Comparison of ENCODE assay signal across 8 cellular contexts in genomic region chr10:31927597-31928530, GRCh38. TPM values are rescaled to one million over a fixed set of nuclear protein-coding genes. Genes with fewer than 3 reads are reported as not detected.
DNase-seq lines count a peak whose midpoint lies in the region; ATAC-seq and TF ChIP-seq lines count a peak whose summit lies in the region.

No MANE protein-coding gene starts in this region.

- CTCF ChIA-PET in CD8-positive, alpha-beta memory T cell (lab: Charles Lee) = no interaction called here

- peak; percentile 39 for TF ChIP-seq CTCF in foreskin keratinocyte (conservative IDR thresholded peaks at IDR 0.05)
- TF ChIP-seq CTCF in nephron progenitor cell (IDR thresholded peaks at IDR 0.05) = peak; percentile 7
- TF ChIP-seq CTCF in type B pancreatic cell (conservative IDR thresholded peaks at IDR 0.05) = peak; percentile 64

- POLR2A ChIA-PET in CD8-positive, alpha-beta memory T cell (lab: Charles Lee) = no interaction called here

- H3K4me1 Mint-ChIP-seq in CD8-positive, alpha-beta memory T cell = peaks cover 49 to 65% (median 56%) of the 10 kb centered on the region in 3 donors
- H3K4me1 Mint-ChIP-seq in nephron progenitor cell (peaks cover 37% of the 10 kb centered on the region), type B pancreatic cell (ENCODE audit: unreplicated experiment) (peaks cover 12% of the 10 kb centered on the region)

- peaks cover 32% of the 10 kb centered on the region for H3K4me1 ChIP-seq in CD8-positive, alpha-beta memory T cell (ENCODE audit: insufficient read depth, low read length)
- peaks cover 26% of the 10 kb centered on the region for H3K4me1 ChIP-seq in foreskin keratinocyte

- peaks cover 0 to 14% (median 0%) of the 10 kb centered on the region in 3 donors for H3K36me3 Mint-ChIP-seq in CD8-positive, alpha-beta memory T cell
- H3K36me3 Mint-ChIP-seq in nephron progenitor cell (ENCODE audit: low read depth) (peaks cover 22% of the 10 kb centered on the region), type B pancreatic cell (no peaks in the 10 kb centered on the region)

- H3K27ac Mint-ChIP-seq in CD8-positive, alpha-beta memory T cell = peak overlapping the region; percentile 75 to 92 (median 89)
- H3K27ac Mint-ChIP-seq in nephron progenitor cell (peak overlapping the region; percentile 94), type B pancreatic cell (peak overlapping the region; percentile 92)

- H3K4me3 Mint-ChIP-seq in CD8-positive, alpha-beta memory T cell = peak overlapping the region; percentile 91 to 96 (median 94)
- H3K4me3 Mint-ChIP-seq in nephron progenitor cell (peak overlapping the region; percentile 92), type B pancreatic cell (peak overlapping the region; percentile 95)

- peak; percentile 35 for ATAC-seq in GM19463 (IDR thresholded peaks at IDR 0.05; ENCODE audit: unreplicated experiment)
- ATAC-seq in foreskin keratinocyte = peak; percentile 54

- no peaks in the 10 kb centered on the region for H3K27me3 ChIP-seq in CD8-positive, alpha-beta memory T cell (ENCODE audit: insufficient read depth, low read length, poor library complexity, severe bottlenecking)
- no peaks in the 10 kb centered on the region for H3K27me3 ChIP-seq in foreskin keratinocyte

- H3K4me3 ChIP-seq in CD8-positive, alpha-beta memory T cell (ENCODE audit: low read length) = peak overlapping the region; percentile 82

- no peaks in the 10 kb centered on the region for H3K9me3 Mint-ChIP-seq in CD8-positive, alpha-beta memory T cell
- H3K9me3 Mint-ChIP-seq in nephron progenitor cell (peaks cover 16% of the 10 kb centered on the region), type B pancreatic cell (no peaks in the 10 kb centered on the region)

- H3K9me3 ChIP-seq in CD8-positive, alpha-beta memory T cell (ENCODE audit: low read length) = no peaks in the 10 kb centered on the region

- no peaks in the 10 kb centered on the region for H3K27me3 Mint-ChIP-seq in CD8-positive, alpha-beta memory T cell
- H3K27me3 Mint-ChIP-seq in nephron progenitor cell (ENCODE audit: low read depth, poor library complexity) = peaks cover 5% of the 10 kb centered on the region
- H3K27me3 Mint-ChIP-seq in type B pancreatic cell = no peaks in the 10 kb centered on the region

- peak overlapping the region; percentile 77 for H3K27ac ChIP-seq in CD8-positive, alpha-beta memory T cell (ENCODE audit: low read depth, low read length)
- peak overlapping the region; percentile 92 for H3K27ac ChIP-seq in foreskin keratinocyte

- DNase-seq in CD8-positive, alpha-beta memory T cell = peak; percentile 44 to 76 (median 53)
- peak; percentile 51 for DNase-seq in HK-2 (ENCODE audit: unreplicated experiment)
- DNase-seq in RPMI7951 (ENCODE audit: low read depth) = peak; percentile 68
- peak; percentile 13 for DNase-seq in activated gamma-delta T cell treated with anti-CD3 and anti-CD28 coated beads, Interleukin-2, amount 50 U/mL, for 16 hours (ENCODE audit: low read depth)
- DNase-seq in foreskin keratinocyte = peak; percentile 42 to 65
- peak; percentile 74 for DNase-seq in nephron progenitor cell
- DNase-seq in type B pancreatic cell (ENCODE audit: extremely low spot score, unreplicated experiment) = no peak

- H3K36me3 ChIP-seq in CD8-positive, alpha-beta memory T cell (ENCODE audit: insufficient read depth, low read length) = no peaks in the 10 kb centered on the region

RNA-seq across cellular contexts. Expression of gene ARHGAP12, which starts 0.8 kb away (rescaled TPM):
- total RNA-seq in CD8-positive, alpha-beta memory T cell = 1 to 10 TPM; 5.1 to 5.3 TPM
- polyA plus RNA-seq in CD8-positive, alpha-beta memory T cell = 9.7 TPM
- total RNA-seq in RPMI7951 (2014; rRNA removed; shearing (Covaris generic)) = 47.9 and 61.4 TPM in 2 replicates
- total RNA-seq in foreskin keratinocyte (25.9 and 28.0 TPM in 2 replicates), type B pancreatic cell (ENCODE audit: low replicate concordance) (30.4 and 39.5 TPM in 2 replicates)
- 10.6 and 11.7 TPM in 2 replicates for polyA plus RNA-seq in foreskin keratinocyte

Comparison
In these comparisons a context has a peak if more than half of its experiments do, and no peak if none do; other contexts are left out.
1. CTCF ChIP-seq: peak in every context shown above with its lines; median percentile 64 in type B pancreatic cell; 39 in foreskin keratinocyte; 7 in nephron progenitor cell.